Comparison of ENCODE assay signal across 23 cellular contexts in the genomic region with DNA sequence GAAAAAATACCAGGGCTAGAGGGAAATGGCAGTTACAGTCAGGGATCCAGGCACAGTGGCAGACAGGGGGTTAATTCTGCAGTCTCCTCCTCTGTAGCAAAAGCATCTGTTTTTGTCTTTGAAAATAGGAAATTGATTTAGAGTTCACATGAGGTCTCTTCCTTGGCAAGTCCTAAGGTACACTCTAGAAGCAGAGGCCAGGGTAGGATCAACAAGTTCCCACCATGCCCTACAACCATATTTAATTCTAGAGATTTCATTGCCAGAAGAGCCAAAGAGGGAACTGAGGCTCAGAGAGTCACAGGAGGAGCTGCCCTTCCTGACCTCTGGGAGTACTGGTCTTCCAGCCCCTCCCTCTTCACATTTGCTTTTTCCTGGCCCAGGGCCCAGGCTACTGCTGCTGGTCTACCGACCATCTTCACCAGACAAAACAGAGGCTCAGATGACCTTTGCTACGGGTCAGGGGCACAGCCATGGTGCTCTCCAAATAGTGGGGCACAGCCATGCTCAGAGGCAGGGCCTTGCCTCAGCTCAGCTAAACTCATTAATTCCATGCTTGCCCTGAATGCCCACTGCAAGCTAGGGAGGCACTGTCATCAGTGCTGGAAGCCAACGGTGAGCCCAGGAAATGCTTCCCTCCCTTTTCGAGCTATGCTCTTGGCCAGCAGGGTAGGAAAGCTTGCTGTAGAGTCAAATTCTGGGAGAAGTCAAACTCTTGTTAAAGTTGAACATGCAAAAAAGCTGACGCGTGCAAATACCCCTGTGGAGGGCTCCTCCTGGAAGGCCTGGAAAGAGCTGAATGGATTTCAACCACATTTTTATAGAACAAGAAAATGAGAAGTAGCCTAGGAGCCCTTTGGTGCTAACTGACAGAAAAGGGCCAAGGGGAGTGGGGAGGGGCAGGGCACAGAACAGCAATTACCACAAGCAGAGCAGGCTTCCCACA. TPM values are rescaled to one million over a fixed set of nuclear protein-coding genes. Genes with fewer than 3 reads are reported as not detected.
DNase-seq lines count a peak whose midpoint lies in the region; ATAC-seq, FAIRE-seq and TF ChIP-seq lines count a peak whose summit lies in the region.
"Had no signal": no experiment of that assay in that cellular context is flagged by ENCODE, and none has a peak within 500 bp of the region (broad histone marks: within the 10 kb centered on the region; RNA-seq: fewer than 3 reads in every experiment).

No MANE protein-coding gene starts in this region.

- TF ChIP-seq CTCF in K562 (IDR thresholded peaks at IDR 0.05 in 2 of 3, conservative IDR thresholded peaks at IDR 0.05 in 1 of 3; ENCODE audit: insufficient read depth in 2 of 3, low read depth in 1 of 3, low read length in 3 of 3) (no peak), right lobe of liver (IDR thresholded peaks at IDR 0.05) (no peak), CD14-positive monocyte (IDR thresholded peaks at IDR 0.05) (no peak)

- H3K36me3 ChIP-seq in K562 (ENCODE audit: control insufficient read depth, insufficient read depth, low read length) (peaks cover 21% of the 10 kb centered on the region; the same call in 2 of the 3 replicates), right lobe of liver (peaks cover 0 to 12% (median 4%) of the 10 kb centered on the region in 4 donors), HAP-1 (replicated peaks) (no peaks in the 10 kb centered on the region)

- H4K20me1 ChIP-seq in K562 (replicated peaks; ENCODE audit: control insufficient read depth, insufficient read depth, low read length) = no peaks in the 10 kb centered on the region; the same call in 1 of the 2 replicates

- no peak for DNase-seq in Right ventricle myocardium superior
- no peak for DNase-seq in left cardiac atrium
- no peak for DNase-seq in K562 (ENCODE audit: extremely low read depth in 1 of 4, low spot score in 3 of 4)
- DNase-seq in right lobe of liver = peak in 1 of 3 donors; percentile 32
- DNase-seq in posterior vena cava (ENCODE audit: low spot score) = peak; percentile 46
- no peak for DNase-seq in HAP-1 (ENCODE audit: low spot score in 2 of 2)
- DNase-seq in CD14-positive monocyte (ENCODE audit: low spot score) = no peak
- DNase-seq: ACHN; Caco-2; CD4-positive, alpha-beta memory T cell; DMS 273 treated with DMSO at 0.1 percent for 48 hours; DMS79 treated with DMSO at 0.1 percent for 48 hours; H9; NCI-H1105 treated with DMSO at 0.1 percent for 48 hours; NCI-H2029 treated with DMSO at 0.1 percent for 48 hours; NCI-H2171 treated with DMSO at 0.1 percent for 48 hours; NCI-H446; NCI-H526; Peyer's patch had no signal

- BruUV-seq in K562 (replicated peaks; lab: Mats Ljungman, UMichigan) = no TSS peak

- CTCF ChIA-PET in K562 (lab: Yijun Ruan, JAX; ENCODE audit: low intra/inter-chr PET ratio) = no interaction called here

- POLR2A ChIA-PET in K562 (lab: Yijun Ruan, JAX) = interaction anchor here (0.6 to 0.8 kb wide), 2 partner anchors 14 to 140 kb away, joined by 3 read pairs; no protein-coding TSS in a partner anchor

- ATAC-seq in Right ventricle myocardium superior (ENCODE audit: poor library complexity) (peak; percentile 54), left cardiac atrium (no peak), K562 (no peak), right lobe of liver (peak in 3 of 4 donors; percentile 18 to 60 (median 28)), GM21381 (IDR thresholded peaks at IDR 0.05; ENCODE audit: unreplicated experiment) (no peak)
- ATAC-seq: GM12878 had no signal

- no peaks in the 10 kb centered on the region for H3K79me2 ChIP-seq in K562 (ENCODE audit: control insufficient read depth, insufficient read depth, low read length)

- intact Hi-C loops in Right ventricle myocardium superior (cut with DNase I) = no loop called here
- intact Hi-C loops in left cardiac atrium (cut with DNase I) = no loop called here
- intact Hi-C loops in K562 (cut with micrococcal nuclease) = no loop called here
- intact Hi-C loops in right lobe of liver (cut with DNase I) = no loop called here
- intact Hi-C loops in posterior vena cava (cut with DNase I) = no loop called here
- intact Hi-C loops in CD14-positive monocyte (cut with micrococcal nuclease) = no loop called here

- H2AFZ ChIP-seq in K562 (ENCODE audit: low read depth, low read length) = no peak overlapping the region

- no peak for TF ChIP-seq EP300 in K562 (IDR thresholded peaks at IDR 0.05; ENCODE audit: low read length)

- H3K4me3 ChIP-seq in K562 (no peak overlapping the region), right lobe of liver (no peak overlapping the region), HAP-1 (no peak overlapping the region)
- H3K4me3 ChIP-seq: BLaER1, GM12878, Peyer's patch, SJSA1 had no signal

- H3K27ac Mint-ChIP-seq in CD14-positive monocyte = peak overlapping the region in 1 of 7 donors; percentile 43

- TF ChIP-seq RAD21 in K562 (CRISPR knock-in tag; conservative IDR thresholded peaks at IDR 0.05 in 1 of 2, IDR thresholded peaks at IDR 0.05 in 1 of 2) = no peak

- H3K27me3 ChIP-seq in K562 (ENCODE audit: control insufficient read depth in 2 of 2, insufficient read depth in 2 of 2, low read length in 2 of 2) (no peaks in the 10 kb centered on the region), right lobe of liver (no peaks in the 10 kb centered on the region), HAP-1 (ENCODE audit: low read depth) (no peaks in the 10 kb centered on the region)
- H3K27me3 ChIP-seq: BLaER1, Peyer's patch, SJSA1 had no signal

- no peak overlapping the region for H3K4me3 Mint-ChIP-seq in CD14-positive monocyte
- H3K4me3 Mint-ChIP-seq: CD4-positive, alpha-beta memory T cell; H9 had no signal

- H3K9ac ChIP-seq in K562 (ENCODE audit: insufficient read depth in 1 of 2, low read depth in 2 of 2, low read length in 2 of 2) = peak overlapping the region in 1 of 2 experiments; percentile 74; a peak in 1 of 4 replicates
- H3K9ac ChIP-seq: BLaER1 had no signal

- peaks cover 47 to 72% of the 10 kb centered on the region in 2 donors for H3K36me3 Mint-ChIP-seq in CD14-positive monocyte

- no peaks in the 10 kb centered on the region for H3K9me1 ChIP-seq in K562 (ENCODE audit: control insufficient read depth, insufficient read depth, low read length)

- 78% methylated on average over 6 of the region's 6 CpGs for WGBS in K562 (ENCODE audit: insufficient coverage, low coverage, missing lambda C conversion rate)
- 60% methylated on average over 5 of the region's 6 CpGs for WGBS in right lobe of liver (ENCODE audit: insufficient coverage, low coverage, low lambda C conversion rate, missing lambda C conversion rate)

- H3K4me1 ChIP-seq in K562 (replicated peaks in 1 of 2; ENCODE audit: control insufficient read depth in 2 of 2, insufficient read depth in 2 of 2, low read length in 2 of 2) = no peaks in the 10 kb centered on the region
- H3K4me1 ChIP-seq in right lobe of liver = no peaks in the 10 kb centered on the region
- no peaks in the 10 kb centered on the region for H3K4me1 ChIP-seq in HAP-1
- H3K4me1 ChIP-seq: Caco-2, Peyer's patch, SJSA1 had no signal

- H3K4me1 Mint-ChIP-seq in CD14-positive monocyte = no peaks in the 10 kb centered on the region
- H3K4me1 Mint-ChIP-seq: CD4-positive, alpha-beta memory T cell; H9 had no signal

- no peaks in the 10 kb centered on the region for H3K9me3 Mint-ChIP-seq in CD14-positive monocyte
- H3K9me3 Mint-ChIP-seq: CD4-positive, alpha-beta memory T cell; H9 had no signal

- FAIRE-seq in K562 (lab: Jason Lieb, UNC) = no peak
- FAIRE-seq: GM12878 had no signal

- TF ChIP-seq POLR2A in K562 (conservative IDR thresholded peaks at IDR 0.05) = no peak
- no peak for TF ChIP-seq POLR2A in right lobe of liver (IDR thresholded peaks at IDR 0.05)

- H3K27ac ChIP-seq in K562 (ENCODE audit: extremely low read depth, low read depth, low read length) (no peak overlapping the region), right lobe of liver (no peak overlapping the region)
- H3K27ac ChIP-seq: BLaER1, Peyer's patch, SJSA1 had no signal

- H3K9me3 ChIP-seq in K562 (replicated peaks; ENCODE audit: control insufficient read depth, insufficient read depth, low read depth, low read length) (no peaks in the 10 kb centered on the region), right lobe of liver (no peaks in the 10 kb centered on the region), HAP-1 (no peaks in the 10 kb centered on the region)
- H3K9me3 ChIP-seq: BLaER1, Caco-2, Peyer's patch, SJSA1 had no signal

- in situ Hi-C loops in K562 (cut with MboI) (no loop called here), HAP-1 (cut with MboI; ENCODE audit: low sequenced_read_pairs) (no loop called here)

- H3K4me2 ChIP-seq in K562 (ENCODE audit: insufficient read depth, low read length) = no peak overlapping the region
- H3K4me2 ChIP-seq: BLaER1 had no signal

- H3K27me3 Mint-ChIP-seq in CD14-positive monocyte (ENCODE audit: low read depth in 3 of 3) = peaks cover 0 to 1% (median 0%) of the 10 kb centered on the region in 3 donors
- H3K27me3 Mint-ChIP-seq: CD4-positive, alpha-beta memory T cell had no signal

RNA-seq across cellular contexts. Expression of a gene that starts 11.7 kb away (rescaled TPM):
- not detected for total RNA-seq in Right ventricle myocardium superior
- under 1 TPM in 1 of 2 donors, not detected in 1; 0.21 TPM for total RNA-seq in left cardiac atrium
- total RNA-seq in K562 (2011; cell fraction: chromatin; rRNA removed; ENCODE audit: low replicate concordance) = 1.0 and 3.7 TPM in 2 replicates
- 1.6 and 4.0 TPM in 2 replicates for total RNA-seq in K562 (2011; cell fraction: nucleolus; rRNA removed)
- 1.2 TPM in 2 replicates for total RNA-seq in K562 (2011; cell fraction: nucleoplasm; rRNA removed)
- total RNA-seq in K562 (2014; rRNA removed) = 0.73 and 1.3 TPM in 2 replicates
- total RNA-seq in K562 (2014; rRNA removed; fragmentation: Illumina TruSeq; extraction: Trizol) = 0.19 and 0.22 TPM in 2 replicates
- 0.22 and 0.49 TPM in 2 replicates for total RNA-seq in K562 (2015; rRNA removed; fragmentation: Illumina TruSeq; extraction: Trizol)
- total RNA-seq in K562 (2021) = 0.89 and 1.0 TPM in 2 replicates
- polyA plus RNA-seq in K562 (2011; rRNA removed) = 0.62 and 0.74 TPM in 2 replicates
- polyA plus RNA-seq in K562 (2011; cell fraction: cytosol; rRNA removed) = 0.84 and 2.3 TPM in 2 replicates
- 0.60 and 1.5 TPM in 2 replicates for polyA plus RNA-seq in K562 (2011; cell fraction: nucleus; rRNA removed)
- polyA plus RNA-seq in K562 (2012) = 0.35 and 0.68 TPM in 2 replicates
- 0.40 and 0.76 TPM in 2 replicates for polyA plus RNA-seq in K562 (2014; fragmentation: Illumina TruSeq; extraction: Trizol)
- not detected for polyA plus RNA-seq in K562 (2014; fragmentation: Nextera tagmentation; extraction: Ambion mirVana)
- 0.33 and 0.58 TPM in 2 replicates for polyA plus RNA-seq in K562 (2014; rRNA removed)
- polyA minus RNA-seq in K562 (2011; rRNA and poly(A)+ RNA removed) = 0.42 and 1.1 TPM in 2 replicates
- polyA minus RNA-seq in K562 (2011; cell fraction: cytosol; rRNA and poly(A)+ RNA removed) = 1.6 TPM in 1 of 2 replicates, not detected in the other
- polyA minus RNA-seq in K562 (2011; cell fraction: nucleus; rRNA and poly(A)+ RNA removed) = 0.89 and 2.6 TPM in 2 replicates
- total RNA-seq in right lobe of liver = not detected
- total RNA-seq in posterior vena cava = not detected
- under 1 TPM in 1 of 2 donors, not detected in 1; 0.15 TPM for polyA plus RNA-seq in CD14-positive monocyte
- total RNA-seq: CD4-positive, alpha-beta memory T cell had no signal

RNA-seq across cellular contexts. Expression of a gene that starts 21.8 kb away (rescaled TPM):
- total RNA-seq in Right ventricle myocardium superior = 4.7 TPM
- total RNA-seq in left cardiac atrium = 10 to 100 TPM; 11.0 to 15.2 TPM
- total RNA-seq in K562 (2011; cell fraction: chromatin; rRNA removed; ENCODE audit: low replicate concordance) = 91.4 and 271 TPM in 2 replicates
- 402 and 460 TPM in 2 replicates for total RNA-seq in K562 (2011; cell fraction: nucleolus; rRNA removed)
- total RNA-seq in K562 (2011; cell fraction: nucleoplasm; rRNA removed) = 333 and 334 TPM in 2 replicates
- 478 and 553 TPM in 2 replicates for total RNA-seq in K562 (2014; rRNA removed)
- total RNA-seq in K562 (2014; rRNA removed; fragmentation: Illumina TruSeq; extraction: Trizol) = 91.5 and 123 TPM in 2 replicates
- total RNA-seq in K562 (2015; rRNA removed; fragmentation: Illumina TruSeq; extraction: Trizol) = 269 and 279 TPM in 2 replicates
- total RNA-seq in K562 (2021) = 396 and 429 TPM in 2 replicates
- 343 and 350 TPM in 2 replicates for polyA plus RNA-seq in K562 (2011; rRNA removed)
- 540 and 788 TPM in 2 replicates for polyA plus RNA-seq in K562 (2011; cell fraction: cytosol; rRNA removed)
- polyA plus RNA-seq in K562 (2011; cell fraction: nucleus; rRNA removed) = 206 and 271 TPM in 2 replicates
- 413 and 460 TPM in 2 replicates for polyA plus RNA-seq in K562 (2012)
- 661 and 667 TPM in 2 replicates for polyA plus RNA-seq in K562 (2014; fragmentation: Illumina TruSeq; extraction: Trizol)
- polyA plus RNA-seq in K562 (2014; fragmentation: Nextera tagmentation; extraction: Ambion mirVana) = 10 to 100 TPM; 20.7 to 61.7 TPM
- polyA plus RNA-seq in K562 (2014; rRNA removed) = 700 and 703 TPM in 2 replicates
- polyA minus RNA-seq in K562 (2011; rRNA and poly(A)+ RNA removed) = 33.7 and 59.6 TPM in 2 replicates
- polyA minus RNA-seq in K562 (2011; cell fraction: cytosol; rRNA and poly(A)+ RNA removed) = 108 and 146 TPM in 2 replicates
- 24.1 and 38.4 TPM in 2 replicates for polyA minus RNA-seq in K562 (2011; cell fraction: nucleus; rRNA and poly(A)+ RNA removed)
- total RNA-seq in right lobe of liver = 1 to 10 TPM in 5 of 6 experiments, under 1 TPM in 1; 0.35 to 6.4 (median 4.2) TPM
- total RNA-seq in posterior vena cava = 10 to 100 TPM; 16.6 to 28.9 TPM
- polyA plus RNA-seq in CD14-positive monocyte = not detected
- polyA plus RNA-seq: CD4-positive, alpha-beta memory T cell had no signal

RNA-seq across cellular contexts. Expression of a gene that starts 56.0 kb away (rescaled TPM):
- 65.8 TPM for total RNA-seq in Right ventricle myocardium superior
- 10 to 100 TPM; 80.2 to 91.8 TPM for total RNA-seq in left cardiac atrium
- total RNA-seq in K562 (2011; cell fraction: chromatin; rRNA removed; ENCODE audit: low replicate concordance) = 71.0 and 248 TPM in 2 replicates
- total RNA-seq in K562 (2011; cell fraction: nucleolus; rRNA removed) = 153 and 166 TPM in 2 replicates
- 88.0 and 98.6 TPM in 2 replicates for total RNA-seq in K562 (2011; cell fraction: nucleoplasm; rRNA removed)
- total RNA-seq in K562 (2014; rRNA removed) = 78.5 and 108 TPM in 2 replicates
- 10.9 and 13.6 TPM in 2 replicates for total RNA-seq in K562 (2014; rRNA removed; fragmentation: Illumina TruSeq; extraction: Trizol)
- total RNA-seq in K562 (2015; rRNA removed; fragmentation: Illumina TruSeq; extraction: Trizol) = 44.2 and 47.5 TPM in 2 replicates
- total RNA-seq in K562 (2021) = 87.8 and 100 TPM in 2 replicates
- 28.2 and 49.4 TPM in 2 replicates for polyA plus RNA-seq in K562 (2011; rRNA removed)
- 55.4 and 121 TPM in 2 replicates for polyA plus RNA-seq in K562 (2011; cell fraction: cytosol; rRNA removed)
- polyA plus RNA-seq in K562 (2011; cell fraction: nucleus; rRNA removed) = 203 and 295 TPM in 2 replicates
- 64.0 and 103 TPM in 2 replicates for polyA plus RNA-seq in K562 (2012)
- polyA plus RNA-seq in K562 (2014; fragmentation: Illumina TruSeq; extraction: Trizol) = 48.8 and 66.2 TPM in 2 replicates
- polyA plus RNA-seq in K562 (2014; fragmentation: Nextera tagmentation; extraction: Ambion mirVana) = under 1 TPM; 0.51 to 0.71 TPM
- polyA plus RNA-seq in K562 (2014; rRNA removed) = 73.5 and 77.9 TPM in 2 replicates
- polyA minus RNA-seq in K562 (2011; rRNA and poly(A)+ RNA removed) = 18.5 and 28.5 TPM in 2 replicates
- polyA minus RNA-seq in K562 (2011; cell fraction: cytosol; rRNA and poly(A)+ RNA removed) = 53.9 and 65.8 TPM in 2 replicates
- polyA minus RNA-seq in K562 (2011; cell fraction: nucleus; rRNA and poly(A)+ RNA removed) = 59.1 and 64.5 TPM in 2 replicates
- total RNA-seq in right lobe of liver = 10 to 100 TPM; 10.7 to 57.9 (median 16.0) TPM
- total RNA-seq in posterior vena cava = 10 to 100 TPM; 38.5 to 41.2 TPM
- polyA plus RNA-seq in CD14-positive monocyte = 10 to 100 TPM; 30.4 to 33.4 TPM

Comparison
In these comparisons a context has a peak if more than half of its experiments do, and no peak if none do; other contexts are left out.
1. ATAC-seq: peak in Right ventricle myocardium superior (single experiment) and right lobe of liver (3 of 4); none in left cardiac atrium (0 of 2), K562 (single experiment) and GM21381 (single experiment).